36 cellular contexts compared by ENCODE assay signal in the genomic region with DNA sequence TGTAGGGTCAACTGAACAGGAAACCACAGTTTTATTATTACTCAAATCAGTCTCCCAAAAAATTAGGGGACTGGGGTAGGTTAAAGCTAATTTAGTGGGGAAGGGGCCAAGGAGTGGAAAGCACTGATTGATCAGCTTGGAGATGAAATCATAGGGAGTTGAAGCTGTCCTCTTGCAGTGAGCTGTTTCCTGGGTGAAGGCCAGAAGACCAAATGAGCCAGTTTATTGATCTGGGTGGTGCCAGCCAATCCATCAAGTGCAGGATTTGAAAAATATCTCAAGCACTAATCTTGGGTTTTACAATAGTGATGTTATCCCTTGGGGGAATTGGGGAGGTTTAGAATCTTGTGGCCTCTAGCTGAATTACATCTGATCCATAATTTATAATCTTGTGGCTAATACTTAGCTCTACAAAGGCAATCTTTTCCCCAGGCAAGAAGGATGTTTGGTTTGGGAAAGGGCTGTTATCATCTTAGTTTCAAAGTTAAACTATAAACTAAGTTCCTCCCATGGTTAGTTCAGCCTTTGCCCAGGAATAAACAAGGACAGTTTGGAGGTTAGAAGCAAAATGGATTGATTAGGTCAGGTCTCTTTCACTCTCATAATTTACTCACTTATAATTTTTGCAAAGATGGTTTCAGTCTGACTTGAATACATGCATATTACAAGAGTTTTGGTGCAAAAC.
"Had no signal": no experiment of that assay in that cellular context is flagged by ENCODE, and none has a peak within 500 bp of the region (broad histone marks: within the 10 kb centered on the region; RNA-seq: fewer than 3 reads in every experiment).

No MANE protein-coding gene starts in this region.

- H3K4me3 ChIP-seq: adrenal gland, body of pancreas, breast epithelium had no signal

- H3K4me1 Mint-ChIP-seq: activated B cell treated with CpG ODN at 0.5 μM for 24 hours; activated CD4-positive, alpha-beta T cell treated with anti-CD3 and anti-CD28 coated beads, Interleukin-2, amount 10 ng/mL, durations not matched to agents 24 days and 14 days; activated naive CD8-positive, alpha-beta T cell treated with anti-CD3 and anti-CD28 coated beads for 36 hours; activated T-helper 17 cell treated with anti-CD3 and anti-CD28 coated beads, Interleukin-2, amount 50 U/mL, for 72 hours had no signal

- H3K9me3 ChIP-seq: adrenal gland, breast epithelium had no signal

- H3K27me3 Mint-ChIP-seq: activated B cell treated with CpG ODN at 0.5 μM for 24 hours; activated CD4-positive, alpha-beta memory T cell treated with anti-CD3 and anti-CD28 coated beads for 36 hours; activated CD4-positive, alpha-beta T cell treated with anti-CD3 and anti-CD28 coated beads, Interleukin-2, amount 10 ng/mL, durations not matched to agents 24 days and 14 days; activated CD8-positive, alpha-beta T cell treated with anti-CD3 and anti-CD28 coated beads for 36 hours; activated naive CD8-positive, alpha-beta T cell treated with anti-CD3 and anti-CD28 coated beads for 36 hours; activated T-helper 17 cell treated with anti-CD3 and anti-CD28 coated beads, Interleukin-2, amount 50 U/mL, for 72 hours had no signal

- H3K9me3 Mint-ChIP-seq: activated CD4-positive, alpha-beta T cell treated with anti-CD3 and anti-CD28 coated beads, Interleukin-2, amount 10 ng/mL, durations not matched to agents 24 days and 14 days; activated CD8-positive, alpha-beta T cell treated with anti-CD3 and anti-CD28 coated beads for 36 hours had no signal

- H3K27ac ChIP-seq: adrenal gland, body of pancreas, brain microvascular endothelial cell, breast epithelium, VCaP had no signal

- H3K4me3 Mint-ChIP-seq: activated B cell treated with CpG ODN at 0.5 μM for 24 hours; activated CD4-positive, alpha-beta memory T cell treated with anti-CD3 and anti-CD28 coated beads for 36 hours; activated CD4-positive, alpha-beta T cell treated with anti-CD3 and anti-CD28 coated beads, Interleukin-2, amount 10 ng/mL, durations not matched to agents 24 days and 14 days; activated CD8-positive, alpha-beta T cell treated with anti-CD3 and anti-CD28 coated beads for 36 hours; activated naive CD4-positive, alpha-beta T cell treated with anti-CD3 and anti-CD28 coated beads for 36 hours; activated naive CD8-positive, alpha-beta T cell treated with anti-CD3 and anti-CD28 coated beads for 36 hours; activated T-cell treated with anti-CD3 and anti-CD28 coated beads, Interleukin-2, amount 50 U/mL, for 4 hours; activated T-cell treated with anti-CD3 and anti-CD28 coated beads, Interleukin-2, amount 50 U/mL, for 72 hours; activated T-helper 1 cell treated with anti-CD3 and anti-CD28 coated beads, Interleukin-12 subunit alpha, Interleukin-12 subunit beta, Interleukin-2, Interleukin-4 antibody, amounts not matched to agents 30 ng/mL and 10 ng/mL and 1 ng/mL, durations not matched to agents 14 hours and 24 hours and 36 hours; activated T-helper 17 cell treated with anti-CD3 and anti-CD28 coated beads, Interleukin-2, amount 50 U/mL, for 72 hours; T-helper 1 cell treated with Interleukin-12 subunit alpha and Interleukin-12 subunit beta and Interleukin-4 antibody, amounts not matched to agents 30 μg/mL and 1 μg/mL, for 36 hours; T-helper 2 cell treated with Interferon-gamma antibody and Interleukin-4, amounts not matched to agents 5 μg/mL and 100 μg/mL, for 36 hours had no signal

- H3K27ac Mint-ChIP-seq: activated B cell treated with CpG ODN at 0.5 μM for 24 hours; activated CD4-positive, alpha-beta memory T cell treated with anti-CD3 and anti-CD28 coated beads for 36 hours; activated CD4-positive, alpha-beta T cell treated with anti-CD3 and anti-CD28 coated beads, Interleukin-2, amount 10 ng/mL, durations not matched to agents 24 days and 14 days; activated CD8-positive, alpha-beta T cell treated with anti-CD3 and anti-CD28 coated beads for 36 hours; activated naive CD4-positive, alpha-beta T cell treated with anti-CD3 and anti-CD28 coated beads for 36 hours; activated naive CD4-positive, alpha-beta T cell treated with anti-CD3 and anti-CD28 coated beads, Interleukin-2, amount 50 U/mL, for 72 hours; activated naive CD8-positive, alpha-beta T cell treated with anti-CD3 and anti-CD28 coated beads for 36 hours; activated T-cell treated with anti-CD3 and anti-CD28 coated beads, Interleukin-2, amount 50 U/mL, for 72 hours; activated T-helper 1 cell treated with anti-CD3 and anti-CD28 coated beads, Interleukin-12 subunit alpha, Interleukin-12 subunit beta, Interleukin-2, Interleukin-4 antibody, amounts not matched to agents 30 ng/mL and 10 ng/mL and 1 ng/mL, durations not matched to agents 14 hours and 24 hours and 36 hours; activated T-helper 17 cell treated with anti-CD3 and anti-CD28 coated beads, Interleukin-2, amount 50 U/mL, for 72 hours; T-helper 1 cell treated with Interleukin-12 subunit alpha and Interleukin-12 subunit beta and Interleukin-4 antibody, amounts not matched to agents 30 μg/mL and 1 μg/mL, for 36 hours; T-helper 2 cell treated with Interferon-gamma antibody and Interleukin-4, amounts not matched to agents 5 μg/mL and 100 μg/mL, for 36 hours had no signal

- H3K36me3 Mint-ChIP-seq: activated CD4-positive, alpha-beta memory T cell treated with anti-CD3 and anti-CD28 coated beads for 36 hours; activated naive CD4-positive, alpha-beta T cell treated with anti-CD3 and anti-CD28 coated beads, Interleukin-2, amount 50 U/mL, for 72 hours; activated naive CD8-positive, alpha-beta T cell treated with anti-CD3 and anti-CD28 coated beads for 36 hours had no signal

- H3K27me3 ChIP-seq: adrenal gland, body of pancreas, brain microvascular endothelial cell, breast epithelium had no signal

- H3K36me3 ChIP-seq: adrenal gland, brain microvascular endothelial cell, breast epithelium had no signal

- DNase-seq: activated B cell treated with CpG ODN at 0.5 μM for 24 hours; activated CD4-positive, alpha-beta memory T cell treated with anti-CD3 and anti-CD28 coated beads for 36 hours; activated CD4-positive, alpha-beta T cell treated with anti-CD3 and anti-CD28 coated beads for 4 hours; activated CD4-positive, alpha-beta T cell treated with anti-CD3 and anti-CD28 coated beads, Interleukin-2, amount 10 ng/mL, durations not matched to agents 24 days and 14 days; activated CD4-positive, alpha-beta T cell treated with anti-CD3 and anti-CD28 coated beads, Interleukin-2, amount 50 U/mL, for 1 hour; activated CD4-positive, alpha-beta T cell treated with anti-CD3 and anti-CD28 coated beads, Interleukin-2, amount 50 U/mL, for 4 hours; activated CD4-positive, CD25-positive, alpha-beta regulatory T cell treated with anti-CD3 and anti-CD28 coated beads, Interleukin-2, amount 50 U/mL, for 72 hours; activated CD8-positive, alpha-beta memory T cell treated with anti-CD3 and anti-CD28 coated beads, Interleukin-2, amount 50 U/mL, for 4 hours; activated CD8-positive, alpha-beta T cell treated with anti-CD3 and anti-CD28 coated beads for 36 hours; activated effector memory CD4-positive, alpha-beta T cell treated with anti-CD3 and anti-CD28 coated beads, Interleukin-2, amount 50 U/mL, for 16 hours; activated gamma-delta T cell treated with Interleukin-2 at 50 U/mL for 16 hours; activated naive CD4-positive, alpha-beta T cell; activated naive CD4-positive, alpha-beta T cell treated with anti-CD3 and anti-CD28 coated beads for 36 hours; activated naive CD4-positive, alpha-beta T cell treated with anti-CD3 and anti-CD28 coated beads, Interleukin-2, amount 50 U/mL, for 16 hours; activated naive CD8-positive, alpha-beta T cell treated with anti-CD3 and anti-CD28 coated beads for 36 hours; activated T-cell treated with anti-CD3 and anti-CD28 coated beads for 4 hours; activated T-cell treated with anti-CD3 and anti-CD28 coated beads, Interleukin-2, amount 50 U/mL, for 1 hour; activated T-cell treated with anti-CD3 and anti-CD28 coated beads, Interleukin-2, amount 50 U/mL, for 4 hours; activated T-cell treated with anti-CD3 and anti-CD28 coated beads, Interleukin-2, amount 50 U/mL, for 72 hours; adrenal gland; amniotic stem cell; aorta; body of pancreas; brain microvascular endothelial cell; central memory CD4-positive, alpha-beta T cell; T-helper 2 cell; T-helper 9 cell had no signal

- H3K4me1 ChIP-seq: adrenal gland, breast epithelium had no signal

- FAIRE-seq: astrocyte, TTC549 had no signal

- ATAC-seq: activated CD8-positive, alpha-beta T cell treated with anti-CD3 and anti-CD28 coated beads for 36 hours; activated naive CD4-positive, alpha-beta T cell treated with anti-CD3 and anti-CD28 coated beads, Interleukin-2, amount 50 U/mL, for 72 hours; activated T-cell treated with anti-CD3 and anti-CD28 coated beads, Interleukin-2, amount 50 U/mL, for 4 hours; activated T-cell treated with anti-CD3 and anti-CD28 coated beads, Interleukin-2, amount 50 U/mL, for 72 hours; activated T-helper 17 cell treated with anti-CD3 and anti-CD28 coated beads, Interleukin-2, amount 50 U/mL, for 72 hours; body of pancreas had no signal
